Comparison of ENCODE assay signal across 16 cellular contexts in the genomic region with DNA sequence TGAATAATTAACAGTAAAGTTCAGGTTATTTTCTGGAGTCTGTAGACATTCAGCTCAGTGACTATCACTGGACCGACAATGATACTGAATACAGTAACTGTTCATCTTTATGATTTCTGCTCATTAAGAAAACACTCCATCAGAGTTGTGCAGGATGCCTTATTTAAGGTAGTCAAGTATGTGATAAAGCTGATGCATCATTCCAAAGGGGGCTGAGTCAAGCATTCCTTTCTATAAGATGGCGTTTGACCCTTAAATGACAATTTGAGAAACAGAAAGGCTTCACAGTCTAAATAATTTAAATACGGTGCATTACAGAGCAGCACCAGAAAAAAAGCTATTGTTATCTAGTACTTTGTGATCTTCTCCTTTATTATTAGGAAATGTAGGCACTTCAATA.
DNase-seq lines count a peak whose midpoint lies in the region; ATAC-seq and TF ChIP-seq lines count a peak whose summit lies in the region.
"Had no signal": no experiment of that assay in that cellular context is flagged by ENCODE, and none has a peak within 500 bp of the region (broad histone marks: within the 10 kb centered on the region; RNA-seq: fewer than 3 reads in every experiment).

No MANE protein-coding gene starts in this region.

- H3K36me3 Mint-ChIP-seq in nephron (ENCODE audit: low read depth): no peaks in the 10 kb centered on the region
- no peaks in the 10 kb centered on the region for H3K36me3 Mint-ChIP-seq in activated T-cell treated with anti-CD3 and anti-CD28 coated beads, Interleukin-2, amount 50 U/mL, for 24 hours (ENCODE audit: low read depth)

- peaks cover 35% of the 10 kb centered on the region for H3K4me1 Mint-ChIP-seq in nephron
- H3K4me1 Mint-ChIP-seq in activated T-cell treated with anti-CD3 and anti-CD28 coated beads, Interleukin-2, amount 50 U/mL, for 24 hours (ENCODE audit: low read depth): no peaks in the 10 kb centered on the region
- H3K4me1 Mint-ChIP-seq: T-helper 17 cell had no signal

- TF ChIP-seq POLR2A in gastroesophageal sphincter (IDR thresholded peaks at IDR 0.05): no peak
- TF ChIP-seq POLR2A in prostate gland (IDR thresholded peaks at IDR 0.05): no peak

- H2AFZ ChIP-seq in Loucy (ENCODE audit: low read length): no peak overlapping the region

- TF ChIP-seq CTCF in Loucy (conservative IDR thresholded peaks at IDR 0.05; ENCODE audit: low read length) (no peak), nephron (IDR thresholded peaks at IDR 0.05; ENCODE audit: unreplicated experiment in 3 of 3) (no peak), gastroesophageal sphincter (IDR thresholded peaks at IDR 0.05) (no peak), prostate gland (IDR thresholded peaks at IDR 0.05) (no peak)

- no peaks in the 10 kb centered on the region for H3F3A ChIP-seq in Loucy (ENCODE audit: low read depth)

- H3K9me2 ChIP-seq in Loucy (replicated peaks; ENCODE audit: low read depth, low read length): no peaks in the 10 kb centered on the region

- peak overlapping the region; percentile 11 to 77 (median 23) for H3K27ac Mint-ChIP-seq in nephron
- H3K27ac Mint-ChIP-seq in activated T-cell treated with anti-CD3 and anti-CD28 coated beads, Interleukin-2, amount 50 U/mL, for 24 hours: no peak overlapping the region
- H3K27ac Mint-ChIP-seq: T-helper 17 cell had no signal

- no peaks in the 10 kb centered on the region for H4K20me1 ChIP-seq in Loucy (ENCODE audit: insufficient read depth, low read length, poor library complexity, severe bottlenecking)

- H3K27me3 ChIP-seq in Loucy (ENCODE audit: insufficient read depth, low read length, poor library complexity, severe bottlenecking): no peaks in the 10 kb centered on the region
- H3K27me3 ChIP-seq in gastroesophageal sphincter: no peaks in the 10 kb centered on the region
- no peaks in the 10 kb centered on the region for H3K27me3 ChIP-seq in prostate gland (replicated peaks; ENCODE audit: insufficient read depth)
- H3K27me3 ChIP-seq: gastrocnemius medialis, SJCRH30, upper lobe of left lung had no signal

- H3K4me3 Mint-ChIP-seq in nephron: no peak overlapping the region
- no peak overlapping the region for H3K4me3 Mint-ChIP-seq in activated T-cell treated with anti-CD3 and anti-CD28 coated beads, Interleukin-2, amount 50 U/mL, for 24 hours
- H3K4me3 Mint-ChIP-seq: T-helper 17 cell had no signal

- H3K36me3 ChIP-seq in Loucy (ENCODE audit: insufficient read depth, low read length) (no peaks in the 10 kb centered on the region), gastroesophageal sphincter (no peaks in the 10 kb centered on the region), prostate gland (no peaks in the 10 kb centered on the region)
- H3K36me3 ChIP-seq: gastrocnemius medialis, SJCRH30, upper lobe of left lung had no signal

- peak; percentile 61 for DNase-seq in EL
- DNase-seq in dermis blood vessel endothelial cell: peak; percentile 8
- DNase-seq in activated T-cell treated with anti-CD3 and anti-CD28 coated beads, Interleukin-2, amount 50 U/mL, for 24 hours: no peak
- DNase-seq in activated CD8-positive, alpha-beta memory T cell treated with anti-CD3 and anti-CD28 coated beads, Interleukin-2, amount 50 U/mL, for 4 hours: no peak
- no peak for DNase-seq in prostate gland (ENCODE audit: low spot score)
- DNase-seq: activated CD4-positive, alpha-beta T cell treated with anti-CD3 and anti-CD28 coated beads, Interleukin-2, amount 50 U/mL, for 4 hours; activated naive CD4-positive, alpha-beta T cell; gastrocnemius medialis; left colon; SJCRH30; T-helper 17 cell; upper lobe of left lung had no signal

- WGBS in gastroesophageal sphincter (ENCODE audit: low coverage in 1 of 2), 2 donors: 65 to 66% methylated on average over 2 to 3 of the region's 3 CpGs
- 91% methylated on average over 3 of the region's 3 CpGs for WGBS in prostate gland

- H3K79me2 ChIP-seq in Loucy (ENCODE audit: insufficient read depth, low read length): no peaks in the 10 kb centered on the region

- ATAC-seq in gastroesophageal sphincter: no peak
- ATAC-seq: esophagus mucosa, gastrocnemius medialis, left colon, T-helper 17 cell had no signal

- no peak overlapping the region for H3K9ac ChIP-seq in Loucy (ENCODE audit: low read depth, low read length, poor library complexity, severe bottlenecking)

- intact Hi-C loops in prostate gland (cut with DNase I): no loop called here

- no peaks in the 10 kb centered on the region for H3K9me3 Mint-ChIP-seq in nephron
- H3K9me3 Mint-ChIP-seq in activated T-cell treated with anti-CD3 and anti-CD28 coated beads, Interleukin-2, amount 50 U/mL, for 24 hours: peaks cover under 1% of the 10 kb centered on the region

- H3K9me3 ChIP-seq in Loucy (ENCODE audit: insufficient read depth, low read depth, low read length) (no peaks in the 10 kb centered on the region), gastroesophageal sphincter (no peaks in the 10 kb centered on the region), prostate gland (no peaks in the 10 kb centered on the region)
- H3K9me3 ChIP-seq: gastrocnemius medialis, SJCRH30, upper lobe of left lung had no signal

- no peak for TF ChIP-seq EP300 in gastroesophageal sphincter (IDR thresholded peaks at IDR 0.05)

- H3K4me2 ChIP-seq in Loucy (ENCODE audit: low read depth, low read length, poor library complexity, severe bottlenecking): peak overlapping the region; percentile 8

- H3K4me1 ChIP-seq in Loucy (ENCODE audit: insufficient read depth, low read length, poor library complexity, severe bottlenecking): peaks cover 12% of the 10 kb centered on the region
- no peaks in the 10 kb centered on the region for H3K4me1 ChIP-seq in gastroesophageal sphincter
- no peaks in the 10 kb centered on the region for H3K4me1 ChIP-seq in prostate gland (replicated peaks)
- H3K4me1 ChIP-seq: gastrocnemius medialis, SJCRH30, upper lobe of left lung had no signal

- no peaks in the 10 kb centered on the region for H3K27me3 Mint-ChIP-seq in nephron (ENCODE audit: low read depth)
- no peaks in the 10 kb centered on the region for H3K27me3 Mint-ChIP-seq in activated T-cell treated with anti-CD3 and anti-CD28 coated beads, Interleukin-2, amount 50 U/mL, for 24 hours
- H3K27me3 Mint-ChIP-seq: T-helper 17 cell had no signal

- H3K4me3 ChIP-seq in Loucy (ENCODE audit: low read length, poor library complexity, severe bottlenecking): no peak overlapping the region
- H3K4me3 ChIP-seq in gastroesophageal sphincter: no peak overlapping the region
- no peak overlapping the region for H3K4me3 ChIP-seq in prostate gland
- H3K4me3 ChIP-seq: gastrocnemius medialis, SJCRH30, upper lobe of left lung had no signal

- H3K27ac ChIP-seq in gastroesophageal sphincter (no peak overlapping the region), prostate gland (no peak overlapping the region)
- H3K27ac ChIP-seq: gastrocnemius medialis, SJCRH30, upper lobe of left lung had no signal

Comparison
In these comparisons a context has a peak if more than half of its experiments do, and no peak if none do; other contexts are left out.
1. DNase-seq: peak in EL (single experiment) and dermis blood vessel endothelial cell (single experiment); none in activated T-cell treated with anti-CD3 and anti-CD28 coated beads, Interleukin-2, amount 50 U/mL, for 24 hours (single experiment), activated CD8-positive, alpha-beta memory T cell treated with anti-CD3 and anti-CD28 coated beads, Interleukin-2, amount 50 U/mL, for 4 hours (single experiment) and prostate gland (single experiment).